Comparison of ENCODE assay signal across 18 cellular contexts in the genomic region with DNA sequence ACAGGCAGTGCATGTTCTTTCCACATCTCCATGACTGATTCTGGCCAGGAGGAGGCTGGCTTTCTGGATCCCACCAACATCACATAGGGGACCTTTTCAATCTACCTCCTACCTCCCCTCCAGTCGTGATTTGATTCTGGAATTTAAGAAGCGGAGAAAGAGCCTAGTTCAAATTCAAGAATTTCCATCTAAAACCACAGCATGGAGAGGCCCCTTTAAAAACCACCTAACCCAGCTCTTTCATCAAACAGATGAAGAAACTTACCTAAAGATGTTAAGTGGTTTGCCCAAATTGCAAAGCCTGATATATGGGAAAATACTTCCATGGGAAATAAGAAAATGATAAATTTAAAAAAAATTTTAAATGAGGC. TPM values are rescaled to one million over a fixed set of nuclear protein-coding genes. Genes with fewer than 3 reads are reported as not detected.
DNase-seq lines count a peak whose midpoint lies in the region; ATAC-seq and TF ChIP-seq lines count a peak whose summit lies in the region.
"Had no signal": no experiment of that assay in that cellular context is flagged by ENCODE, and none has a peak within 500 bp of the region (broad histone marks: within the 10 kb centered on the region; RNA-seq: fewer than 3 reads in every experiment).

No MANE protein-coding gene starts in this region.

- H4K20me1 ChIP-seq in PC-9 (ENCODE audit: insufficient read depth) = no peaks in the 10 kb centered on the region

- peaks cover 99% of the 10 kb centered on the region for H3K4me1 Mint-ChIP-seq in CD14-positive monocyte

- H3K36me3 Mint-ChIP-seq in CD14-positive monocyte = peaks cover 18 to 40% of the 10 kb centered on the region in 2 donors

- TF ChIP-seq CTCF in CD14-positive monocyte (IDR thresholded peaks at IDR 0.05) (no peak), PC-9 (conservative IDR thresholded peaks at IDR 0.05) (no peak), neutrophil (IDR thresholded peaks at IDR 0.05) (no peak), spleen (IDR thresholded peaks at IDR 0.05 in 8 of 11, conservative IDR thresholded peaks at IDR 0.05 in 3 of 11) (no peak)

- H3K9me2 ChIP-seq in PC-9 (ENCODE audit: insufficient read depth) = no peaks in the 10 kb centered on the region

- H3K4me3 ChIP-seq in PC-9 (no peak overlapping the region), esophagus (ENCODE audit: low read depth in 1 of 2, low read length in 2 of 2) (no peak overlapping the region), neutrophil (ENCODE audit: low read depth in 1 of 2, low read length in 1 of 2) (peak overlapping the region; percentile 55 to 60), spleen (no peak overlapping the region)
- H3K4me3 ChIP-seq: mucosa of descending colon had no signal

- peaks cover 0 to 25% (median 0%) of the 10 kb centered on the region in 3 donors for H3K27me3 Mint-ChIP-seq in CD14-positive monocyte (ENCODE audit: low read depth in 3 of 3)

- intact Hi-C loops in CD14-positive monocyte (cut with micrococcal nuclease) (loop anchor here in 1 of 2 donors (5.0 kb wide), 1 partner anchor 43 kb away; no protein-coding TSS in a partner anchor), PC-9 (cut with micrococcal nuclease; ENCODE audit: unreplicated experiment) (no loop called here), spleen (cut with DNase I; ENCODE audit: low total_unique reads) (no loop called here)

- H3K9me3 Mint-ChIP-seq in CD14-positive monocyte = peaks cover 0 to 4% (median 0%) of the 10 kb centered on the region in 7 donors
- H3K9me3 Mint-ChIP-seq: activated naive CD4-positive, alpha-beta T cell treated with anti-CD3 and anti-CD28 coated beads for 36 hours had no signal

- no peak overlapping the region for H3K27ac ChIP-seq in PC-9
- peak overlapping the region; percentile 30 to 92 for H3K27ac ChIP-seq in esophagus (ENCODE audit: low read depth in 2 of 2, low read length in 1 of 2)
- peak overlapping the region; percentile 82 for H3K27ac ChIP-seq in neutrophil
- H3K27ac ChIP-seq in spleen = no peak overlapping the region
- H3K27ac ChIP-seq: parathyroid adenoma had no signal

- H2AFZ ChIP-seq in PC-9 = no peak overlapping the region
- H2AFZ ChIP-seq: parathyroid adenoma had no signal

- H3K4me1 ChIP-seq in PC-9 (replicated peaks; ENCODE audit: insufficient read depth) = peaks cover 75% of the 10 kb centered on the region
- H3K4me1 ChIP-seq in esophagus (ENCODE audit: control insufficient read depth in 2 of 2, insufficient read depth in 2 of 2, low read length in 1 of 2) = peaks cover 4 to 26% of the 10 kb centered on the region in 2 donors
- peaks cover 83 to 87% of the 10 kb centered on the region in 2 experiments for H3K4me1 ChIP-seq in neutrophil (ENCODE audit: control insufficient read depth in 1 of 2, insufficient read depth in 1 of 2, low read depth in 1 of 2, low read length in 1 of 2)
- H3K4me1 ChIP-seq in spleen = peaks cover 0 to 79% (median 47%) of the 10 kb centered on the region in 6 donors

- H3K79me2 ChIP-seq in PC-9 (ENCODE audit: low read depth) = no peaks in the 10 kb centered on the region

- peaks cover 39% of the 10 kb centered on the region for H3F3A ChIP-seq in PC-9 (ENCODE audit: insufficient read depth, low read depth)

- H3K27me3 ChIP-seq in PC-9 (ENCODE audit: insufficient read depth, low read depth) = no peaks in the 10 kb centered on the region
- H3K27me3 ChIP-seq in esophagus (ENCODE audit: control insufficient read depth in 1 of 2, insufficient read depth in 2 of 2, low read length in 2 of 2) = no peaks in the 10 kb centered on the region
- H3K27me3 ChIP-seq in neutrophil = no peaks in the 10 kb centered on the region
- peaks cover 0 to 41% (median 0%) of the 10 kb centered on the region in 7 donors for H3K27me3 ChIP-seq in spleen (replicated peaks in 1 of 7)

- BruUV-seq in PC-9 (replicated peaks; lab: Mats Ljungman, UMichigan) = no TSS peak

- CTCF ChIA-PET in PC-9 (lab: Charles Lee) = interaction anchor here (0.8 kb wide), 1 partner anchor 60 kb away, joined by 3 read pairs; no protein-coding TSS in a partner anchor

- H3K9me3 ChIP-seq in PC-9 (ENCODE audit: insufficient read depth, low read depth) (no peaks in the 10 kb centered on the region), esophagus (ENCODE audit: control insufficient read depth in 2 of 2, insufficient read depth in 1 of 2, low read depth in 1 of 2, low read length in 1 of 2) (no peaks in the 10 kb centered on the region), neutrophil (no peaks in the 10 kb centered on the region), spleen (no peaks in the 10 kb centered on the region)
- H3K9me3 ChIP-seq: mucosa of descending colon had no signal

- TF ChIP-seq POLR2A in spleen (IDR thresholded peaks at IDR 0.05) = no peak

- no peak for DNase-seq in CD14-positive monocyte (ENCODE audit: low spot score)
- DNase-seq in PC-9 = no peak
- DNase-seq in spleen = no peak
- DNase-seq in D341Med (ENCODE audit: low spot score) = no peak
- DNase-seq: activated CD4-positive, alpha-beta T cell treated with anti-CD3 and anti-CD28 coated beads for 36 hours; activated naive CD4-positive, alpha-beta T cell treated with anti-CD3 and anti-CD28 coated beads for 36 hours; hypothalamus; Karpas-422; mucosa of descending colon; NCI-H2171; stimulated activated CD4-positive, alpha-beta T cell treated with anti-CD3 and anti-CD28 coated beads, Interleukin-12 subunit alpha, Interleukin-12 subunit beta, amount 100 ng/mL, for 4 hours; stimulated activated naive B cell treated with anti-CD40 and anti-IgM and Interleukin-4, amounts not matched to agents 10 μg/mL and 1 μg/mL and 100 μg/mL, for 72 hours; T-helper 9 cell had no signal

- H3K27ac Mint-ChIP-seq in CD14-positive monocyte = peak overlapping the region; percentile 80 to 99 (median 99)
- H3K27ac Mint-ChIP-seq: activated CD4-positive, alpha-beta T cell treated with anti-CD3 and anti-CD28 coated beads for 36 hours; activated naive CD4-positive, alpha-beta T cell treated with anti-CD3 and anti-CD28 coated beads for 36 hours; stimulated activated naive B cell treated with anti-CD40 and anti-IgM and Interleukin-4, amounts not matched to agents 10 μg/mL and 1 μg/mL and 100 μg/mL, for 72 hours had no signal

- peak overlapping the region; percentile 50 to 63 for H3K4me3 Mint-ChIP-seq in CD14-positive monocyte
- H3K4me3 Mint-ChIP-seq: activated CD4-positive, alpha-beta T cell treated with anti-CD3 and anti-CD28 coated beads for 36 hours; activated naive CD4-positive, alpha-beta T cell treated with anti-CD3 and anti-CD28 coated beads for 36 hours; stimulated activated naive B cell treated with anti-CD40 and anti-IgM and Interleukin-4, amounts not matched to agents 10 μg/mL and 1 μg/mL and 100 μg/mL, for 72 hours had no signal

- POLR2A ChIA-PET in PC-9 (lab: Charles Lee; ENCODE audit: unreplicated experiment) = interaction anchor here (0.7 to 1.1 kb wide), 2 partner anchors 12 to 16 kb away, joined by 5 to 7 read pairs; no protein-coding TSS in a partner anchor

- H3K4me2 ChIP-seq in PC-9 = peak overlapping the region; percentile 64

- no peak for ATAC-seq in HG03039 (IDR thresholded peaks at IDR 0.05; ENCODE audit: unreplicated experiment)
- ATAC-seq in HG03460 (IDR thresholded peaks at IDR 0.05; ENCODE audit: unreplicated experiment) = no peak
- ATAC-seq: activated CD4-positive, alpha-beta T cell treated with anti-CD3 and anti-CD28 coated beads for 36 hours; mucosa of descending colon; stimulated activated naive B cell treated with anti-CD40 and anti-IgM and Interleukin-4, amounts not matched to agents 10 μg/mL and 1 μg/mL and 100 μg/mL, for 72 hours had no signal

- no peaks in the 10 kb centered on the region for H3K36me3 ChIP-seq in PC-9 (ENCODE audit: low read depth)
- H3K36me3 ChIP-seq in esophagus (ENCODE audit: control insufficient read depth in 2 of 2, insufficient read depth in 2 of 2, low read length in 1 of 2) = no peaks in the 10 kb centered on the region
- H3K36me3 ChIP-seq in neutrophil = no peaks in the 10 kb centered on the region
- no peaks in the 10 kb centered on the region for H3K36me3 ChIP-seq in spleen

- WGBS in esophagus, 2 donors = 88% methylated on average over 2 of the region's 2 CpGs
- 84 to 96% (median 89%) methylated on average over 2 of the region's 2 CpGs for WGBS in spleen, 5 donors

RNA-seq across cellular contexts. Expression of a gene that starts 45.6 kb away (rescaled TPM):
- polyA plus RNA-seq in CD14-positive monocyte = 1 to 10 TPM; 5.7 to 8.7 TPM
- total RNA-seq in PC-9 (2021) = 8.7 and 11.6 TPM in 2 replicates
- polyA plus RNA-seq in esophagus = 1 to 10 TPM; 5.3 to 8.8 TPM
- total RNA-seq in spleen = 10 to 100 TPM in 4 of 7 donors, 1 to 10 TPM in 3; 6.4 to 15.8 (median 11.1) TPM
- 1 to 10 TPM; 1.1 to 3.2 (median 2.8) TPM for polyA plus RNA-seq in spleen

Comparison
In these comparisons a context has a peak if more than half of its experiments do, and no peak if none do; other contexts are left out.
1. H3K27ac ChIP-seq: peak in esophagus (2 of 2) and neutrophil (single experiment); none in PC-9 (single experiment) and spleen (0 of 8).
2. H3K4me3 ChIP-seq: peak in neutrophil (2 of 2); none in PC-9 (single experiment), esophagus (0 of 2) and spleen (0 of 8).